ENCODE assay signal across 1 cellular context in the genomic region with DNA sequence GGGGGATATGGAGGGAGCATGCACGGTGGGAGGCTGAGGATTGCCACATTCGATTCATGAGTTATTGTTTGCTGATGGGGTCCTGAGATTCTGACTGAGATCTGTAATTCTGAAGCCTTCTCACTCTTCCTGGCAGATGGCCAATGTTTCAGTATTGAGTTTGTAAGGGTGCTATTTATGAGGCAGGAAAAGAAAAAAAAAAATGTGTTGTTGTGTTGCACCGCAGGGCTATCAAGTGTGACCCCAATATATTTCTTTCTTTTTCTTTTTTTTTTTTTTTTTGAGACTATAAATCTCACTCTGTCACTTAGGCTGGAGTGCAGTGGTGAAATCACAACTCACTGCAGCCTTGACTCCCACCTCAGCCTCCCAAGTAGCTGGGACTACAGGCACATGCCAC.
TF ChIP-seq lines count a peak whose summit lies in the region.

No MANE protein-coding gene starts in this region.

TF ChIP-seq in IMR-90, 13 proteins besides CTCF, POLR2A, EP300 and RAD21:
- no peak for TF ChIP-seq SMC3 (IDR thresholded peaks at IDR 0.05; ENCODE audit: low read depth, low read length)
- no peak for TF ChIP-seq NFE2L2 (IDR thresholded peaks at IDR 0.05; ENCODE audit: low read depth, low read length)
- TF ChIP-seq MXI1 (IDR thresholded peaks at IDR 0.05; ENCODE audit: borderline replicate concordance, low read depth, low read length) = no peak
- TF ChIP-seq, protein P1, sequence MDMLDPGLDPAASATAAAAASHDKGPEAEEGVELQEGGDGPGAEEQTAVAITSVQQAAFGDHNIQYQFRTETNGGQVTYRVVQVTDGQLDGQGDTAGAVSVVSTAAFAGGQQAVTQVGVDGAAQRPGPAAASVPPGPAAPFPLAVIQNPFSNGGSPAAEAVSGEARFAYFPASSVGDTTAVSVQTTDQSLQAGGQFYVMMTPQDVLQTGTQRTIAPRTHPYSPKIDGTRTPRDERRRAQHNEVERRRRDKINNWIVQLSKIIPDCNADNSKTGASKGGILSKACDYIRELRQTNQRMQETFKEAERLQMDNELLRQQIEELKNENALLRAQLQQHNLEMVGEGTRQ (IDR thresholded peaks at IDR 0.05; ENCODE audit: low read depth, low read length) = no peak
- no peak for TF ChIP-seq CHD1 (IDR thresholded peaks at IDR 0.05; ENCODE audit: low read depth, low read length)
- no peak for TF ChIP-seq CEBPB (IDR thresholded peaks at IDR 0.05; ENCODE audit: low read depth, low read length)
- no peak for TF ChIP-seq BHLHE40 (IDR thresholded peaks at IDR 0.05; ENCODE audit: low read depth, low read length)
- TF ChIP-seq RFX5 (IDR thresholded peaks at IDR 0.05; ENCODE audit: low read depth, low read length) = no peak
- TF ChIP-seq MAZ (IDR thresholded peaks at IDR 0.05; ENCODE audit: borderline replicate concordance, low read depth, low read length) = no peak
- TF ChIP-seq RCOR1 (IDR thresholded peaks at IDR 0.05; ENCODE audit: insufficient replicate concordance, low read length) = no peak
- TF ChIP-seq, protein P2, sequence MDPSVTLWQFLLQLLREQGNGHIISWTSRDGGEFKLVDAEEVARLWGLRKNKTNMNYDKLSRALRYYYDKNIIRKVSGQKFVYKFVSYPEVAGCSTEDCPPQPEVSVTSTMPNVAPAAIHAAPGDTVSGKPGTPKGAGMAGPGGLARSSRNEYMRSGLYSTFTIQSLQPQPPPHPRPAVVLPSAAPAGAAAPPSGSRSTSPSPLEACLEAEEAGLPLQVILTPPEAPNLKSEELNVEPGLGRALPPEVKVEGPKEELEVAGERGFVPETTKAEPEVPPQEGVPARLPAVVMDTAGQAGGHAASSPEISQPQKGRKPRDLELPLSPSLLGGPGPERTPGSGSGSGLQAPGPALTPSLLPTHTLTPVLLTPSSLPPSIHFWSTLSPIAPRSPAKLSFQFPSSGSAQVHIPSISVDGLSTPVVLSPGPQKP (IDR thresholded peaks at IDR 0.05; ENCODE audit: borderline replicate concordance, low read depth, low read length) = no peak
- TF ChIP-seq MAFK (IDR thresholded peaks at IDR 0.05; ENCODE audit: low read depth, low read length) = no peak
- TF ChIP-seq FOS (IDR thresholded peaks at IDR 0.05; ENCODE audit: low read depth, low read length) = no peak
